Comparison of ENCODE assay signal across 19 cellular contexts in the genomic region with DNA sequence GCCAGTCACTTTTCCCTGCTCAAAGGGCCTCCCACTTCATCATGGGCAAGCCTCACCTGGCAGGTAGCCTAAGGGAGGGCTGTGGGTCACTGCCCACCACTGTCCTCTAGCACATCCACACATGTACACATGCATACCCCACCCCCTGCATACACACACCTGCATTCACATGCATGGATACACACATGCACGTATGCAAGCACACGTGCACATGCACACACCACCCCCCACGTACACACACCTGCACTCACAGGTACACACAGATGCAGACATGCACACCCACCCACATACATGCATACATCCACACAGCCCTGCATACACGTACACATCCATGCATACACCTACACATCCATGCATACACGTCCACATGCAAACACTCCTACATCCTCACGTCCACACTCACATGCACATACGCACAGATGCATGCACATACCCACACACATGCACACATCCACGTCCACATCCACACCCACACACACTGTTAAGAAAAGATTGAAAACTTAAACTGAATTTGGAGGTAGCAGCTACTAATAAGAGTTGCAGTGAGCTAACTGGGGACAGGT. TPM values are rescaled to one million over a fixed set of nuclear protein-coding genes. Genes with fewer than 3 reads are reported as not detected.
A peak's percentile ranks its signal among the peaks of the same experiment; 100 is the strongest.
DNase-seq lines count a peak whose midpoint lies in the region; ATAC-seq, FAIRE-seq and TF ChIP-seq lines count a peak whose summit lies in the region.
"Had no signal": no experiment of that assay in that cellular context is flagged by ENCODE, and none has a peak within 500 bp of the region (broad histone marks: within the 10 kb centered on the region; RNA-seq: fewer than 3 reads in every experiment).

No MANE protein-coding gene starts in this region.

- dilution Hi-C loops in IMR-90 (cut with HindIII; ENCODE audit: low sequenced_read_pairs, unreplicated experiment) = no loop called here
- dilution Hi-C loops in endothelial cell of umbilical vein (cut with MboI; ENCODE audit: extremely low pct_ligation_motif_present, low sequenced_read_pairs) = no loop called here

- POLR2A ChIA-PET in IMR-90 (lab: Charles Lee; ENCODE audit: unreplicated experiment) = no interaction called here
- POLR2A ChIA-PET in endothelial cell of umbilical vein (lab: Charles Lee) = interaction anchor here (0.6 kb wide), 1 partner anchor 112 kb away, joined by 3 read pairs; no protein-coding TSS in a partner anchor

- H3K18ac ChIP-seq in IMR-90 (ENCODE audit: low read depth, low read length) = no peak overlapping the region

- H2BK5ac ChIP-seq in IMR-90 (ENCODE audit: low read depth, low read length, poor library complexity, severe bottlenecking) = no peak overlapping the region

- no peak for DNase-seq in GM23338 (ENCODE audit: low spot score)
- no peak for DNase-seq in IMR-90
- DNase-seq in endothelial cell of umbilical vein (ENCODE audit: low read depth, low spot score) = no peak
- DNase-seq in brain microvascular endothelial cell = no peak
- DNase-seq in GM13976 (ENCODE audit: low spot score) = no peak
- DNase-seq in NCI-H345 treated with DMSO at 0.1 percent for 48 hours (lab: John Stamatoyannopoulos, UW; ENCODE audit: unreplicated experiment) = no peak
- DNase-seq: CD4-positive, CD25-positive, alpha-beta regulatory T cell; COR-L47; DMS79; Kasumi-1; NCI-H1694 treated with DMSO at 0.1 percent for 48 hours; NCI-H2107; NCI-H510A; NCI-H774; SHP77; SW 1271; T-helper 17 cell had no signal

- no peak overlapping the region for H2AK9ac ChIP-seq in IMR-90 (replicated peaks; ENCODE audit: low read depth, low read length, poor library complexity)

- H3F3A ChIP-seq in GM23338 (replicated peaks; ENCODE audit: low read depth) = peaks cover 2% of the 10 kb centered on the region

- in situ Hi-C loops in IMR-90 (cut with MboI; ENCODE audit: low sequenced_read_pairs) = no loop called here
- in situ Hi-C loops in brain microvascular endothelial cell (cut with HindIII; ENCODE audit: low pct_ligation_motif_present, low sequenced_read_pairs) = no loop called here
- in situ Hi-C loops in GM13976 (cut with MboI; ENCODE audit: low sequenced_read_pairs, unreplicated experiment) = no loop called here

- no peak overlapping the region for H4K5ac ChIP-seq in IMR-90 (ENCODE audit: low read depth, low read length)

- intact Hi-C loops in IMR-90 (cut with micrococcal nuclease) = no loop called here
- intact Hi-C loops in endothelial cell of umbilical vein (cut with micrococcal nuclease) = loop anchor here (1.0 to 5.0 kb wide), 3 partner anchors 14 to 905 kb away; a partner anchor contains a TSS

- no peak overlapping the region for H3K56ac ChIP-seq in IMR-90 (ENCODE audit: extremely low read depth, insufficient read depth, low read length)

- H2BK15ac ChIP-seq in IMR-90 (ENCODE audit: low read depth, low read length) = no peak overlapping the region

- H3K9me3 ChIP-seq in IMR-90 (ENCODE audit: control insufficient read depth, insufficient read depth, low read length) (no peaks in the 10 kb centered on the region), endothelial cell of umbilical vein (replicated peaks; ENCODE audit: control insufficient read depth, insufficient read depth, low read length) (no peaks in the 10 kb centered on the region), stomach smooth muscle (ENCODE audit: control insufficient read depth in 2 of 2, low read length in 2 of 2) (no peaks in the 10 kb centered on the region)

- no peaks in the 10 kb centered on the region for H3K36me3 Mint-ChIP-seq in GM23338 (ENCODE audit: low read depth)
- H3K36me3 Mint-ChIP-seq: CD4-positive, CD25-positive, alpha-beta regulatory T cell had no signal

- H3K27ac Mint-ChIP-seq in GM23338 = no peak overlapping the region; the same call in 1 of the 2 replicates
- H3K27ac Mint-ChIP-seq: CD4-positive, CD25-positive, alpha-beta regulatory T cell; T-helper 17 cell had no signal

- no peak overlapping the region for H3K4me3 ChIP-seq in GM23338
- H3K4me3 ChIP-seq in IMR-90 (ENCODE audit: insufficient read depth, low read depth, low read length) = no peak overlapping the region
- H3K4me3 ChIP-seq in endothelial cell of umbilical vein (replicated peaks in 1 of 3; ENCODE audit: insufficient read depth in 1 of 3, low read depth in 1 of 3, low read length in 3 of 3) = no peak overlapping the region
- peak overlapping the region in 1 of 2 donors; percentile 36 for H3K4me3 ChIP-seq in stomach smooth muscle (ENCODE audit: low read length in 2 of 2)
- no peak overlapping the region for H3K4me3 ChIP-seq in brain microvascular endothelial cell (ENCODE audit: low read depth, low read length)
- H3K4me3 ChIP-seq: SK-N-MC had no signal

- H2BK20ac ChIP-seq in IMR-90 (ENCODE audit: low read depth, low read length) = no peak overlapping the region

- BruUV-seq in IMR-90 (replicated peaks; lab: Mats Ljungman, UMichigan) (no TSS peak), endothelial cell of umbilical vein (replicated peaks; lab: Mats Ljungman, UMichigan) (no TSS peak)

- H3K27me3 ChIP-seq in GM23338 (ENCODE audit: insufficient read depth) (no peaks in the 10 kb centered on the region), IMR-90 (ENCODE audit: control insufficient read depth, insufficient read depth, low read length) (no peaks in the 10 kb centered on the region), endothelial cell of umbilical vein (ENCODE audit: control insufficient read depth in 2 of 2, insufficient read depth in 2 of 2, low read length in 2 of 2) (no peaks in the 10 kb centered on the region), stomach smooth muscle (ENCODE audit: control insufficient read depth in 1 of 2, insufficient read depth in 2 of 2, low read length in 2 of 2) (no peaks in the 10 kb centered on the region), brain microvascular endothelial cell (replicated peaks) (no peaks in the 10 kb centered on the region)

- H3K9ac ChIP-seq in IMR-90 (ENCODE audit: low read depth, low read length) (no peak overlapping the region), endothelial cell of umbilical vein (replicated peaks; ENCODE audit: extremely low read depth, insufficient read depth, low read length) (no peak overlapping the region), stomach smooth muscle (ENCODE audit: low read length in 2 of 2) (no peak overlapping the region)

- H2AFZ ChIP-seq in GM23338 (no peak overlapping the region), IMR-90 (replicated peaks; ENCODE audit: low read length, poor library complexity) (peak overlapping the region; percentile 2), endothelial cell of umbilical vein (ENCODE audit: low read depth, low read length) (no peak overlapping the region)

- no peaks in the 10 kb centered on the region; the same call in 2 of the 3 replicates for H3K9me3 Mint-ChIP-seq in GM23338
- H3K9me3 Mint-ChIP-seq: CD4-positive, CD25-positive, alpha-beta regulatory T cell had no signal

- no peak for TF ChIP-seq CTCF in GM23338 (conservative IDR thresholded peaks at IDR 0.05; ENCODE audit: low read depth in 2 of 2)
- TF ChIP-seq CTCF in IMR-90 (conservative IDR thresholded peaks at IDR 0.05; ENCODE audit: low read depth, low read length) = no peak
- no peak for TF ChIP-seq CTCF in endothelial cell of umbilical vein (IDR thresholded peaks at IDR 0.05; ENCODE audit: extremely low read depth in 1 of 2, insufficient read depth in 1 of 2, low read depth in 1 of 2, low read length in 2 of 2)
- no peak for TF ChIP-seq CTCF in brain microvascular endothelial cell (IDR thresholded peaks at IDR 0.05; ENCODE audit: low read depth, low read length, missing control alignments)
- no peak for TF ChIP-seq CTCF in GM13976 (IDR thresholded peaks at IDR 0.05; ENCODE audit: borderline replicate concordance, control extremely low read depth, extremely low read depth, insufficient read depth, missing control alignments)

- no peaks in the 10 kb centered on the region for H4K20me1 ChIP-seq in GM23338 (replicated peaks; ENCODE audit: insufficient read depth)
- no peaks in the 10 kb centered on the region for H4K20me1 ChIP-seq in IMR-90 (ENCODE audit: insufficient read depth, low read length)
- no peaks in the 10 kb centered on the region for H4K20me1 ChIP-seq in endothelial cell of umbilical vein (replicated peaks; ENCODE audit: control insufficient read depth, extremely low read depth, insufficient read depth, low read length)

- no peak overlapping the region for H3K4me2 ChIP-seq in GM23338
- no peak overlapping the region for H3K4me2 ChIP-seq in IMR-90 (ENCODE audit: low read depth, low read length)
- H3K4me2 ChIP-seq in endothelial cell of umbilical vein (ENCODE audit: insufficient read depth, low read length) = no peak overlapping the region

- H3K23ac ChIP-seq in IMR-90 (ENCODE audit: low read depth, low read length) = no peak overlapping the region

- H4K91ac ChIP-seq in IMR-90 (ENCODE audit: insufficient read depth, low read depth, low read length) = no peak overlapping the region

- no peak overlapping the region for H4K8ac ChIP-seq in IMR-90 (ENCODE audit: low read depth in 2 of 2, low read length in 2 of 2)

- ATAC-seq in GM23338 = 0 out of 3 replicates have a peak, but pooled peaks have one; percentile 6
- no peak for ATAC-seq in IMR-90 (ENCODE audit: low read depth)
- ATAC-seq: T-helper 17 cell had no signal

- H3K79me2 ChIP-seq in GM23338 (replicated peaks; ENCODE audit: insufficient read depth) = no peaks in the 10 kb centered on the region
- no peaks in the 10 kb centered on the region for H3K79me2 ChIP-seq in endothelial cell of umbilical vein (ENCODE audit: control insufficient read depth, insufficient read depth, low read length)

- H3K9me2 ChIP-seq in GM23338 (ENCODE audit: insufficient read depth) = no peaks in the 10 kb centered on the region

- CTCF ChIA-PET in IMR-90 (lab: Yijun Ruan, JAX) (no interaction called here), endothelial cell of umbilical vein (lab: Charles Lee) (interaction anchor here (0.8 to 3.4 kb wide), 2 partner anchors 9 to 15 kb away, joined by 3 to 17 read pairs; no protein-coding TSS in a partner anchor)

- no peak overlapping the region for H3K4me3 Mint-ChIP-seq in GM23338
- H3K4me3 Mint-ChIP-seq: T-helper 17 cell had no signal

- H3K36me3 ChIP-seq in GM23338 (ENCODE audit: insufficient read depth) (no peaks in the 10 kb centered on the region), IMR-90 (ENCODE audit: control insufficient read depth, insufficient read depth, low read length) (no peaks in the 10 kb centered on the region), endothelial cell of umbilical vein (ENCODE audit: control insufficient read depth in 2 of 2, extremely low read depth in 1 of 2, insufficient read depth in 2 of 2, low read length in 2 of 2) (no peaks in the 10 kb centered on the region), stomach smooth muscle (ENCODE audit: control insufficient read depth in 2 of 2, insufficient read depth in 2 of 2, low read length in 2 of 2) (no peaks in the 10 kb centered on the region), brain microvascular endothelial cell (replicated peaks) (no peaks in the 10 kb centered on the region)

- peak overlapping the region; percentile 9; the same call in 1 of the 2 replicates for H2AK5ac ChIP-seq in IMR-90 (ENCODE audit: low read depth, low read length)

- peaks cover 68% of the 10 kb centered on the region for H3K4me1 Mint-ChIP-seq in GM23338

- 82% methylated on average over 3 of the region's 8 CpGs; no CpG with 5 or more reads in 1 of the 2 experiments for WGBS in IMR-90 (ENCODE audit: extremely low coverage in 2 of 2, insufficient read length in 1 of 2), 2 experiments

- H3K27ac ChIP-seq in GM23338 (ENCODE audit: low read depth) = no peak overlapping the region
- no peak overlapping the region for H3K27ac ChIP-seq in IMR-90 (ENCODE audit: insufficient read depth, low read length)
- peak overlapping the region; percentile 80 for H3K27ac ChIP-seq in endothelial cell of umbilical vein (ENCODE audit: insufficient read depth, low read depth, low read length)
- peak overlapping the region; percentile 4 for H3K27ac ChIP-seq in stomach smooth muscle (ENCODE audit: low read length)
- H3K27ac ChIP-seq in brain microvascular endothelial cell = no peak overlapping the region
- H3K27ac ChIP-seq: SK-N-MC had no signal

- H2BK120ac ChIP-seq in IMR-90 (ENCODE audit: low read depth, low read length) = no peak overlapping the region

- H3K4ac ChIP-seq in IMR-90 (ENCODE audit: low read depth, low read length) = no peak overlapping the region; the same call in 1 of the 2 replicates

- H3K27me3 Mint-ChIP-seq in GM23338 (ENCODE audit: insufficient read depth, low read depth, poor library complexity) = peaks cover 14% of the 10 kb centered on the region

- FAIRE-seq in endothelial cell of umbilical vein (lab: Jason Lieb, UNC) = no peak

- H3K9me1 ChIP-seq in IMR-90 (ENCODE audit: insufficient read depth, low read length) (peaks cover 6% of the 10 kb centered on the region), endothelial cell of umbilical vein (replicated peaks; ENCODE audit: control insufficient read depth, extremely low read depth, insufficient read depth, low read length) (no peaks in the 10 kb centered on the region)

- TF ChIP-seq POLR2A in IMR-90 (IDR thresholded peaks at IDR 0.05; ENCODE audit: low read depth, low read length) = no peak
- TF ChIP-seq POLR2A in endothelial cell of umbilical vein (IDR thresholded peaks at IDR 0.05; ENCODE audit: low read depth, low read length) = no peak

- TF ChIP-seq RAD21 in IMR-90 (IDR thresholded peaks at IDR 0.05; ENCODE audit: low read length) = no peak

- H3K14ac ChIP-seq in IMR-90 (replicated peaks; ENCODE audit: low read depth, low read length) = no peak overlapping the region; the same call in 1 of the 2 replicates

- 0 out of 4 replicates have a peak, but pooled peaks cover 0 to 4% of the 10 kb centered on the region in 2 experiments for H3K79me1 ChIP-seq in IMR-90 (ENCODE audit: low read depth in 1 of 2, low read length in 2 of 2)

- peaks cover 80% of the 10 kb centered on the region for H3K4me1 ChIP-seq in GM23338 (ENCODE audit: insufficient read depth)
- H3K4me1 ChIP-seq in IMR-90 (ENCODE audit: control insufficient read depth, insufficient read depth, low read length) = 0 out of 2 replicates have a peak, but pooled peaks cover 4% of the 10 kb centered on the region
- peaks cover 88% of the 10 kb centered on the region for H3K4me1 ChIP-seq in endothelial cell of umbilical vein (ENCODE audit: control insufficient read depth, extremely low read depth, insufficient read depth, low read length)
- H3K4me1 ChIP-seq in stomach smooth muscle (ENCODE audit: control insufficient read depth, insufficient read depth, low read length) = peaks cover 9% of the 10 kb centered on the region

RNA-seq across cellular contexts. Expression of a gene that starts 14.0 kb away (rescaled TPM):
- total RNA-seq in GM23338 (2014; rRNA removed; shearing (Covaris generic)) = 90.1 and 93.6 TPM in 2 replicates
- polyA plus RNA-seq in GM23338 (2016; fragmentation: Nextera tagmentation; extraction: Ambion mirVana) = 28.7 and 29.8 TPM in 2 replicates
- 37.3 and 39.4 TPM in 2 replicates for total RNA-seq in IMR-90 (2012; rRNA removed)
- polyA plus RNA-seq in IMR-90 (2012; rRNA removed) = 12.8 and 13.1 TPM in 2 replicates
- 5.9 and 6.1 TPM in 2 replicates for polyA plus RNA-seq in IMR-90 (2012; cell fraction: cytosol; rRNA removed)
- 6.9 and 14.1 TPM in 2 replicates for polyA plus RNA-seq in IMR-90 (2012; cell fraction: nucleus; rRNA removed; ENCODE audit: low replicate concordance)
- 30.8 and 39.7 TPM in 2 replicates for total RNA-seq in endothelial cell of umbilical vein
- polyA plus RNA-seq in endothelial cell of umbilical vein = 17.2 and 18.2 TPM in 2 replicates
- 20.6 and 22.1 TPM in 2 replicates for polyA plus RNA-seq in endothelial cell of umbilical vein (2011; cell fraction: cytosol; rRNA removed)
- 33.4 and 38.3 TPM in 2 replicates for polyA plus RNA-seq in endothelial cell of umbilical vein (2011; cell fraction: nucleus; rRNA removed)
- polyA plus RNA-seq in endothelial cell of umbilical vein (2012) = 27.8 and 35.4 TPM in 2 replicates
- polyA minus RNA-seq in endothelial cell of umbilical vein = 52.6 and 54.1 TPM in 2 replicates
- 12.1 TPM for polyA minus RNA-seq in endothelial cell of umbilical vein (2011; cell fraction: cytosol; rRNA and poly(A)+ RNA removed)
- 48.1 and 57.1 TPM in 2 replicates for polyA minus RNA-seq in endothelial cell of umbilical vein (2011; cell fraction: nucleus; rRNA and poly(A)+ RNA removed)

RNA-seq across cellular contexts. Expression of a gene that starts 50.0 kb away (rescaled TPM):
- total RNA-seq in GM23338 (2014; rRNA removed; shearing (Covaris generic)) = 3.9 and 7.0 TPM in 2 replicates
- polyA plus RNA-seq in GM23338 (2016; fragmentation: Nextera tagmentation; extraction: Ambion mirVana) (0.94 and 1.3 TPM in 2 replicates), IMR-90 (2012; rRNA removed) (0.39 and 0.59 TPM in 2 replicates), endothelial cell of umbilical vein (0.25 and 0.33 TPM in 2 replicates)
- total RNA-seq in IMR-90 (2012; rRNA removed) (0.36 and 0.56 TPM in 2 replicates), endothelial cell of umbilical vein (1.2 and 1.8 TPM in 2 replicates)
- 0.29 and 0.60 TPM in 2 replicates for polyA plus RNA-seq in IMR-90 (2012; cell fraction: cytosol; rRNA removed)
- polyA plus RNA-seq in IMR-90 (2012; cell fraction: nucleus; rRNA removed; ENCODE audit: low replicate concordance) = 0.79 and 1.5 TPM in 2 replicates
- 0.36 and 0.54 TPM in 2 replicates for polyA plus RNA-seq in endothelial cell of umbilical vein (2011; cell fraction: cytosol; rRNA removed)
- polyA plus RNA-seq in endothelial cell of umbilical vein (2011; cell fraction: nucleus; rRNA removed) = 0.70 and 1.1 TPM in 2 replicates
- polyA plus RNA-seq in endothelial cell of umbilical vein (2012) = 0.34 and 0.35 TPM in 2 replicates
- 2.0 and 2.3 TPM in 2 replicates for polyA minus RNA-seq in endothelial cell of umbilical vein
- polyA minus RNA-seq in endothelial cell of umbilical vein (2011; cell fraction: cytosol; rRNA and poly(A)+ RNA removed) = not detected
- polyA minus RNA-seq in endothelial cell of umbilical vein (2011; cell fraction: nucleus; rRNA and poly(A)+ RNA removed) = 3.7 and 7.5 TPM in 2 replicates

Comparison
In these comparisons a context has a peak if more than half of its experiments do, and no peak if none do; other contexts are left out.
1. H3K27ac ChIP-seq: peak in endothelial cell of umbilical vein (single experiment) and stomach smooth muscle (single experiment); none in GM23338 (single experiment), IMR-90 (single experiment) and brain microvascular endothelial cell (single experiment).